ENCODE assay signal across 8 cellular contexts in genomic region chr11:1307998-1308744, GRCh38. TPM values are rescaled to one million over a fixed set of nuclear protein-coding genes. Genes with fewer than 3 reads are reported as not detected.
DNase-seq lines count a peak whose midpoint lies in the region; ATAC-seq lines count a peak whose summit lies in the region.

No MANE protein-coding gene starts in this region.

- H3K36me3 ChIP-seq in iPS-20b (ENCODE audit: insufficient read depth, low read depth, low read length), result no peaks in the 10 kb centered on the region

- peak overlapping the region; percentile 13 for H3K27ac Mint-ChIP-seq in T-helper 2 cell treated with Interferon-gamma antibody and Interleukin-4, amounts not matched to agents 5 μg/mL and 100 μg/mL, for 36 hours
- H3K27ac Mint-ChIP-seq in activated T-helper 2 cell treated with anti-CD3 and anti-CD28 coated beads, Interferon-gamma antibody, Interleukin-2, Interleukin-4, amounts not matched to agents 10 μg/mL and 5 μg/mL and 100 μg/mL, durations not matched to agents 14 hours and 24 hours and 36 hours, result peak overlapping the region; percentile 48

- H3K27ac ChIP-seq in iPS-20b (ENCODE audit: low read length), result no peak overlapping the region
- H3K27ac ChIP-seq in substantia nigra (ENCODE audit: low read depth, low read length, poor library complexity, severe bottlenecking), result peak overlapping the region; percentile 72

- peak overlapping the region; percentile 81; the same call in 1 of the 2 replicates for H3K4me3 ChIP-seq in iPS-20b (ENCODE audit: low read length)

- intact Hi-C loops in activated T-helper 2 cell treated with anti-CD3 and anti-CD28 coated beads, Interferon-gamma antibody, Interleukin-2, Interleukin-4, amounts not matched to agents 10 μg/mL and 5 μg/mL and 100 μg/mL, durations not matched to agents 14 hours and 24 hours and 36 hours (cut with micrococcal nuclease), result loop anchor here (5.0 kb wide), 1 partner anchor 79 kb away; the partner anchor contains the start of gene BRSK2

- H3K4me3 Mint-ChIP-seq in T-helper 2 cell treated with Interferon-gamma antibody and Interleukin-4, amounts not matched to agents 5 μg/mL and 100 μg/mL, for 36 hours, result peak overlapping the region; percentile 41
- H3K4me3 Mint-ChIP-seq in activated T-helper 2 cell treated with anti-CD3 and anti-CD28 coated beads, Interferon-gamma antibody, Interleukin-2, Interleukin-4, amounts not matched to agents 10 μg/mL and 5 μg/mL and 100 μg/mL, durations not matched to agents 14 hours and 24 hours and 36 hours (ENCODE audit: low read depth), result peak overlapping the region; percentile 65

- no peak for DNase-seq in T-helper 2 cell treated with Interferon-gamma antibody and Interleukin-4, amounts not matched to agents 5 μg/mL and 100 μg/mL, for 36 hours (ENCODE audit: low spot score)
- DNase-seq in T-helper 2 cell, result no peak
- DNase-seq in activated T-helper 2 cell treated with anti-CD3 and anti-CD28 coated beads, Interferon-gamma antibody, Interleukin-2, Interleukin-4, amounts not matched to agents 10 μg/mL and 5 μg/mL and 100 μg/mL, durations not matched to agents 14 hours and 24 hours and 36 hours (ENCODE audit: low spot score), result no peak
- peak in 3 of 49 donors; percentile 37 to 74 (median 58) for DNase-seq in substantia nigra (lab: John Stamatoyannopoulos, UW)
- no peak for DNase-seq in medulla oblongata (ENCODE audit: extremely low spot score)

- peaks cover 18% of the 10 kb centered on the region for H3K9me3 Mint-ChIP-seq in T-helper 2 cell treated with Interferon-gamma antibody and Interleukin-4, amounts not matched to agents 5 μg/mL and 100 μg/mL, for 36 hours
- H3K9me3 Mint-ChIP-seq in activated T-helper 2 cell treated with anti-CD3 and anti-CD28 coated beads, Interferon-gamma antibody, Interleukin-2, Interleukin-4, amounts not matched to agents 10 μg/mL and 5 μg/mL and 100 μg/mL, durations not matched to agents 14 hours and 24 hours and 36 hours, result peaks cover 17% of the 10 kb centered on the region

- peaks cover 13% of the 10 kb centered on the region for H3K27me3 Mint-ChIP-seq in T-helper 2 cell treated with Interferon-gamma antibody and Interleukin-4, amounts not matched to agents 5 μg/mL and 100 μg/mL, for 36 hours (ENCODE audit: low read depth)
- H3K27me3 Mint-ChIP-seq in activated T-helper 2 cell treated with anti-CD3 and anti-CD28 coated beads, Interferon-gamma antibody, Interleukin-2, Interleukin-4, amounts not matched to agents 10 μg/mL and 5 μg/mL and 100 μg/mL, durations not matched to agents 14 hours and 24 hours and 36 hours (ENCODE audit: low read depth), result peaks cover 12% of the 10 kb centered on the region

- H3K27me3 ChIP-seq in iPS-20b (ENCODE audit: insufficient read depth, low read length), result no peaks in the 10 kb centered on the region

- ATAC-seq in HG03571 (IDR thresholded peaks at IDR 0.05; ENCODE audit: unreplicated experiment) (no peak), GM19395 (IDR thresholded peaks at IDR 0.05; ENCODE audit: unreplicated experiment) (no peak)

- H3K9ac ChIP-seq in iPS-20b (ENCODE audit: low read depth, low read length), result no peak overlapping the region

- peaks cover 26% of the 10 kb centered on the region for H3K4me1 Mint-ChIP-seq in T-helper 2 cell treated with Interferon-gamma antibody and Interleukin-4, amounts not matched to agents 5 μg/mL and 100 μg/mL, for 36 hours (ENCODE audit: low read depth)
- peaks cover 23% of the 10 kb centered on the region for H3K4me1 Mint-ChIP-seq in activated T-helper 2 cell treated with anti-CD3 and anti-CD28 coated beads, Interferon-gamma antibody, Interleukin-2, Interleukin-4, amounts not matched to agents 10 μg/mL and 5 μg/mL and 100 μg/mL, durations not matched to agents 14 hours and 24 hours and 36 hours (ENCODE audit: low read depth)

- peaks cover 9% of the 10 kb centered on the region for H3K36me3 Mint-ChIP-seq in T-helper 2 cell treated with Interferon-gamma antibody and Interleukin-4, amounts not matched to agents 5 μg/mL and 100 μg/mL, for 36 hours (ENCODE audit: low read depth)
- H3K36me3 Mint-ChIP-seq in activated T-helper 2 cell treated with anti-CD3 and anti-CD28 coated beads, Interferon-gamma antibody, Interleukin-2, Interleukin-4, amounts not matched to agents 10 μg/mL and 5 μg/mL and 100 μg/mL, durations not matched to agents 14 hours and 24 hours and 36 hours (ENCODE audit: low read depth), result peaks cover 23% of the 10 kb centered on the region

- H3K4me1 ChIP-seq in iPS-20b (ENCODE audit: insufficient read depth, low read length), result no peaks in the 10 kb centered on the region

- H3K9me3 ChIP-seq in iPS-20b (ENCODE audit: insufficient read depth, low read depth, low read length), result 0 out of 2 replicates have a peak, but pooled peaks cover 8% of the 10 kb centered on the region

RNA-seq across cellular contexts. Expression of gene TOLLIP, which starts 1.3 kb away (rescaled TPM):
- total RNA-seq in activated T-helper 2 cell treated with anti-CD3 and anti-CD28 coated beads, Interferon-gamma antibody, Interleukin-2, Interleukin-4, amounts not matched to agents 10 μg/mL and 5 μg/mL and 100 μg/mL, durations not matched to agents 14 hours and 24 hours and 36 hours, result 33.6 and 35.0 TPM in 2 replicates
